Comparison of ENCODE assay signal across 12 cellular contexts in the genomic region with DNA sequence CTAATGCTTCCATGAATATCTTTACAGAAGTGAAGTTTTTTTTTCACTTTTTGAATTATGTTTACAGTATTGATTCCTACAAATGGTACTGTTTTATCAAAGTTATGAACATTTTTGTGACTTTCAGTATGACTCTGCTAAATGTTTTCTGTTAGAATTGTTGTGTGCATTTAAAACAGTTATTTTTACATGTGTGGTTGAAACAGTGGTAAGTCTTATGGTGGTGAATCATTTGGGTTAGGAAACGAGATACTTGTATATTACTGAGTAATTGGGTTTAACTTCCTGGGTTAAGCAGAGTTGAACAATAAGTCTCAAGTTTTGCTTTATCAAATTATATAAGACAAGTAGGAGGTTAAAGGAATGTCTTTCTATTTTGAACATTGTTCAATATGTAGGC.
DNase-seq lines count a peak whose midpoint lies in the region; ATAC-seq, FAIRE-seq and TF ChIP-seq lines count a peak whose summit lies in the region.
"Had no signal": no experiment of that assay in that cellular context is flagged by ENCODE, and none has a peak within 500 bp of the region (broad histone marks: within the 10 kb centered on the region; RNA-seq: fewer than 3 reads in every experiment).

No MANE protein-coding gene starts in this region.

- H3K36me3 Mint-ChIP-seq in activated T-cell treated with anti-CD3 and anti-CD28 coated beads, Interleukin-2, amount 50 U/mL, for 24 hours (ENCODE audit: low read depth): peaks cover 88% of the 10 kb centered on the region
- peaks cover 75% of the 10 kb centered on the region for H3K36me3 Mint-ChIP-seq in stimulated activated effector memory CD8-positive, alpha-beta T cell treated with anti-CD3 and anti-CD28 coated beads, Interleukin-12 subunit alpha, Interleukin-12 subunit beta, amount 100 ng/mL, for 72 hours
- peaks cover 91% of the 10 kb centered on the region for H3K36me3 Mint-ChIP-seq in CD4-positive, alpha-beta T cell (ENCODE audit: low read depth)
- peaks cover 9% of the 10 kb centered on the region for H3K36me3 Mint-ChIP-seq in endothelial cell (ENCODE audit: low read depth, unreplicated experiment)

- H3K4me3 ChIP-seq in kidney (ENCODE audit: low read length in 2 of 2): no peak overlapping the region
- H3K4me3 ChIP-seq: BLaER1 had no signal

- ATAC-seq in HG03575 (IDR thresholded peaks at IDR 0.05; ENCODE audit: extremely low read depth, insufficient number of reproducible peaks, low FRiP score, unreplicated experiment): peak; percentile 68
- peak; percentile 100 for ATAC-seq in stimulated activated effector memory CD8-positive, alpha-beta T cell treated with anti-CD3 and anti-CD28 coated beads, Interleukin-12 subunit alpha, Interleukin-12 subunit beta, amount 100 ng/mL, for 72 hours
- ATAC-seq in CD4-positive, alpha-beta T cell (ENCODE audit: poor library complexity): no peak

- no peaks in the 10 kb centered on the region for H3K9me3 ChIP-seq in CD4-positive, alpha-beta T cell (ENCODE audit: control insufficient read depth, low read length)
- no peaks in the 10 kb centered on the region for H3K9me3 ChIP-seq in kidney (ENCODE audit: control insufficient read depth in 1 of 2, low read length in 2 of 2)
- H3K9me3 ChIP-seq: BLaER1 had no signal

- peaks cover 38% of the 10 kb centered on the region for H3K4me1 Mint-ChIP-seq in activated T-cell treated with anti-CD3 and anti-CD28 coated beads, Interleukin-2, amount 50 U/mL, for 24 hours (ENCODE audit: low read depth)
- peaks cover 22% of the 10 kb centered on the region for H3K4me1 Mint-ChIP-seq in stimulated activated effector memory CD8-positive, alpha-beta T cell treated with anti-CD3 and anti-CD28 coated beads, Interleukin-12 subunit alpha, Interleukin-12 subunit beta, amount 100 ng/mL, for 72 hours
- peaks cover under 1% of the 10 kb centered on the region for H3K4me1 Mint-ChIP-seq in CD4-positive, alpha-beta T cell (ENCODE audit: low read depth)
- H3K4me1 Mint-ChIP-seq in endothelial cell (ENCODE audit: unreplicated experiment): no peaks in the 10 kb centered on the region
- H3K4me1 Mint-ChIP-seq: H9; stimulated activated naive B cell treated with anti-CD40 and anti-IgM and Interleukin-4, amounts not matched to agents 10 μg/mL and 1 μg/mL and 100 μg/mL, for 72 hours had no signal

- POLR2A ChIA-PET in CD4-positive, alpha-beta T cell (lab: Charles Lee): no interaction called here

- intact Hi-C loops in CD4-positive, alpha-beta T cell (cut with DNase I, micrococcal nuclease): no loop called here
- intact Hi-C loops in kidney (cut with DNase I): no loop called here

- H3K9ac ChIP-seq in kidney (ENCODE audit: low read length in 2 of 2): no peak overlapping the region
- H3K9ac ChIP-seq: BLaER1 had no signal

- peak overlapping the region; percentile 85 for H3K27ac Mint-ChIP-seq in activated T-cell treated with anti-CD3 and anti-CD28 coated beads, Interleukin-2, amount 50 U/mL, for 24 hours
- peak overlapping the region; percentile 24 for H3K27ac Mint-ChIP-seq in stimulated activated effector memory CD8-positive, alpha-beta T cell treated with anti-CD3 and anti-CD28 coated beads, Interleukin-12 subunit alpha, Interleukin-12 subunit beta, amount 100 ng/mL, for 72 hours
- no peak overlapping the region for H3K27ac Mint-ChIP-seq in CD4-positive, alpha-beta T cell
- H3K27ac Mint-ChIP-seq in endothelial cell (ENCODE audit: unreplicated experiment): no peak overlapping the region
- H3K27ac Mint-ChIP-seq: H9; stimulated activated naive B cell treated with anti-CD40 and anti-IgM and Interleukin-4, amounts not matched to agents 10 μg/mL and 1 μg/mL and 100 μg/mL, for 72 hours had no signal

- no peak for TF ChIP-seq CTCF in CD4-positive, alpha-beta T cell (IDR thresholded peaks at IDR 0.05)
- no peak for TF ChIP-seq CTCF in kidney (IDR thresholded peaks at IDR 0.05; ENCODE audit: borderline replicate concordance, extremely low read depth, insufficient read depth)
- TF ChIP-seq CTCF in endothelial cell (IDR thresholded peaks at IDR 0.05; ENCODE audit: unreplicated experiment): no peak

- H3K36me3 ChIP-seq in kidney (ENCODE audit: control insufficient read depth in 1 of 2, insufficient read depth in 2 of 2, low read length in 2 of 2): peaks cover 10 to 34% of the 10 kb centered on the region in 2 donors

- H3K27me3 ChIP-seq in CD4-positive, alpha-beta T cell (ENCODE audit: control insufficient read depth, insufficient read depth, low read length): no peaks in the 10 kb centered on the region
- H3K27me3 ChIP-seq: BLaER1 had no signal

- peak overlapping the region; percentile 34 for H3K4me3 Mint-ChIP-seq in activated T-cell treated with anti-CD3 and anti-CD28 coated beads, Interleukin-2, amount 50 U/mL, for 24 hours
- peak overlapping the region; percentile 3 for H3K4me3 Mint-ChIP-seq in stimulated activated effector memory CD8-positive, alpha-beta T cell treated with anti-CD3 and anti-CD28 coated beads, Interleukin-12 subunit alpha, Interleukin-12 subunit beta, amount 100 ng/mL, for 72 hours
- no peak overlapping the region for H3K4me3 Mint-ChIP-seq in CD4-positive, alpha-beta T cell
- H3K4me3 Mint-ChIP-seq in endothelial cell (ENCODE audit: unreplicated experiment): no peak overlapping the region
- H3K4me3 Mint-ChIP-seq: H9; stimulated activated naive B cell treated with anti-CD40 and anti-IgM and Interleukin-4, amounts not matched to agents 10 μg/mL and 1 μg/mL and 100 μg/mL, for 72 hours had no signal

- CTCF ChIA-PET in CD4-positive, alpha-beta T cell (lab: Charles Lee): no interaction called here

- no peaks in the 10 kb centered on the region for H3K27me3 Mint-ChIP-seq in activated T-cell treated with anti-CD3 and anti-CD28 coated beads, Interleukin-2, amount 50 U/mL, for 24 hours
- no peaks in the 10 kb centered on the region for H3K27me3 Mint-ChIP-seq in CD4-positive, alpha-beta T cell
- no peaks in the 10 kb centered on the region for H3K27me3 Mint-ChIP-seq in endothelial cell (ENCODE audit: unreplicated experiment)
- H3K27me3 Mint-ChIP-seq: stimulated activated naive B cell treated with anti-CD40 and anti-IgM and Interleukin-4, amounts not matched to agents 10 μg/mL and 1 μg/mL and 100 μg/mL, for 72 hours had no signal

- no peaks in the 10 kb centered on the region for H3K4me1 ChIP-seq in kidney (ENCODE audit: control insufficient read depth in 1 of 2, insufficient read depth in 1 of 2, low read depth in 1 of 2, low read length in 2 of 2)

- no peaks in the 10 kb centered on the region for H3K9me3 Mint-ChIP-seq in activated T-cell treated with anti-CD3 and anti-CD28 coated beads, Interleukin-2, amount 50 U/mL, for 24 hours
- H3K9me3 Mint-ChIP-seq in stimulated activated effector memory CD8-positive, alpha-beta T cell treated with anti-CD3 and anti-CD28 coated beads, Interleukin-12 subunit alpha, Interleukin-12 subunit beta, amount 100 ng/mL, for 72 hours: no peaks in the 10 kb centered on the region
- H3K9me3 Mint-ChIP-seq in CD4-positive, alpha-beta T cell: no peaks in the 10 kb centered on the region
- H3K9me3 Mint-ChIP-seq in endothelial cell (ENCODE audit: unreplicated experiment): no peaks in the 10 kb centered on the region
- H3K9me3 Mint-ChIP-seq: H9; stimulated activated naive B cell treated with anti-CD40 and anti-IgM and Interleukin-4, amounts not matched to agents 10 μg/mL and 1 μg/mL and 100 μg/mL, for 72 hours had no signal

- no peak for DNase-seq in activated T-cell treated with anti-CD3 and anti-CD28 coated beads, Interleukin-2, amount 50 U/mL, for 24 hours
- DNase-seq in activated T-cell treated with anti-CD3 and anti-CD28 coated beads, Interleukin-2, amount 50 U/mL, for 48 hours: no peak
- DNase-seq in stimulated activated effector memory CD8-positive, alpha-beta T cell treated with anti-CD3 and anti-CD28 coated beads, Interleukin-12 subunit alpha, Interleukin-12 subunit beta, amount 100 ng/mL, for 72 hours (ENCODE audit: low spot score in 2 of 2): no peak
- no peak for DNase-seq in CD4-positive, alpha-beta T cell
- DNase-seq in kidney: no peak
- no peak for DNase-seq in endothelial cell (ENCODE audit: low spot score)
- DNase-seq: amygdala; H9; stimulated activated naive B cell treated with anti-CD40 and anti-IgM and Interleukin-4, amounts not matched to agents 10 μg/mL and 1 μg/mL and 100 μg/mL, for 72 hours had no signal

- peak; percentile 10 for FAIRE-seq in colon (lab: Jason Lieb, UNC)
- FAIRE-seq in kidney (lab: Jason Lieb, UNC): no peak

- no peak overlapping the region for H3K27ac ChIP-seq in CD4-positive, alpha-beta T cell (ENCODE audit: low read depth, low read length)
- H3K27ac ChIP-seq in kidney (ENCODE audit: low read depth in 2 of 2, low read length in 2 of 2): no peak overlapping the region
- H3K27ac ChIP-seq: BLaER1 had no signal

Comparison
In these comparisons a context has a peak if more than half of its experiments do, and no peak if none do; other contexts are left out.
1. H3K27ac Mint-ChIP-seq: peak in activated T-cell treated with anti-CD3 and anti-CD28 coated beads, Interleukin-2, amount 50 U/mL, for 24 hours (single experiment) and stimulated activated effector memory CD8-positive, alpha-beta T cell treated with anti-CD3 and anti-CD28 coated beads, Interleukin-12 subunit alpha, Interleukin-12 subunit beta, amount 100 ng/mL, for 72 hours (single experiment); none in CD4-positive, alpha-beta T cell (single experiment) and endothelial cell (single experiment).
2. H3K4me3 Mint-ChIP-seq: peak in activated T-cell treated with anti-CD3 and anti-CD28 coated beads, Interleukin-2, amount 50 U/mL, for 24 hours (single experiment) and stimulated activated effector memory CD8-positive, alpha-beta T cell treated with anti-CD3 and anti-CD28 coated beads, Interleukin-12 subunit alpha, Interleukin-12 subunit beta, amount 100 ng/mL, for 72 hours (single experiment); none in CD4-positive, alpha-beta T cell (single experiment) and endothelial cell (single experiment).